ENCODE assay signal across 8 cellular contexts in genomic region chr3:51386852-51387229, GRCh38. TPM values are rescaled to one million over a fixed set of nuclear protein-coding genes. Genes with fewer than 3 reads are reported as not detected.
A peak's percentile ranks its signal among the peaks of the same experiment; 100 is the strongest.
DNase-seq lines count a peak whose midpoint lies in the region; ATAC-seq and TF ChIP-seq lines count a peak whose summit lies in the region.

No MANE protein-coding gene starts in this region.

- H3K27ac Mint-ChIP-seq in mesothelial cell of epicardium, result peak overlapping the region; percentile 98

- H3K4me3 Mint-ChIP-seq in mesothelial cell of epicardium, result peak overlapping the region; percentile 97

- ATAC-seq in HG02884 (IDR thresholded peaks at IDR 0.05; ENCODE audit: unreplicated experiment), result no peak

- H3K4me3 ChIP-seq in AG04450 (ENCODE audit: low read depth, low read length) (peak overlapping the region; percentile 84), HUES64 (ENCODE audit: low read length) (peak overlapping the region; percentile 90), cardiac fibroblast (replicated peaks in 1 of 2; ENCODE audit: low read depth in 2 of 2, low read length in 2 of 2) (peak overlapping the region; percentile 74 to 98), ovary (no peak overlapping the region)

- DNase-seq in AG04450 (ENCODE audit: low read depth, low spot score), result no peak
- no peak for DNase-seq in cardiac fibroblast (ENCODE audit: low read depth in 2 of 2)
- DNase-seq in mesothelial cell of epicardium (ENCODE audit: low spot score in 2 of 2, unreplicated experiment in 2 of 2), result no peak
- no peak for DNase-seq in NCI-H2171 treated with DMSO at 0.1 percent for 48 hours (lab: John Stamatoyannopoulos, UW)
- DNase-seq in stimulated activated naive CD4-positive, alpha-beta T cell (lab: John Stamatoyannopoulos, UW), result no peak
- DNase-seq in ovary, result no peak

- TF ChIP-seq CTCF in AG04450 (IDR thresholded peaks at IDR 0.05; ENCODE audit: low read depth, low read length) (no peak), cardiac fibroblast (IDR thresholded peaks at IDR 0.05; ENCODE audit: low read depth, low read length) (no peak), mesothelial cell of epicardium (IDR thresholded peaks at IDR 0.05; ENCODE audit: unreplicated experiment) (no peak), ovary (IDR thresholded peaks at IDR 0.05) (no peak)

- no peaks in the 10 kb centered on the region for H3K27me3 Mint-ChIP-seq in mesothelial cell of epicardium (ENCODE audit: low read depth)

- TF ChIP-seq EP300 in ovary (IDR thresholded peaks at IDR 0.05), result no peak

- H3K9me3 Mint-ChIP-seq in mesothelial cell of epicardium, result no peaks in the 10 kb centered on the region

- H3K36me3 ChIP-seq in HUES64 (ENCODE audit: insufficient read depth, low read length) (peaks cover 45% of the 10 kb centered on the region), ovary (no peaks in the 10 kb centered on the region)

- no peak overlapping the region for H3K27ac ChIP-seq in AG04450 (ENCODE audit: low read depth, low read length)
- no peak overlapping the region for H3K27ac ChIP-seq in HUES64 (ENCODE audit: low read depth, low read length)
- H3K27ac ChIP-seq in ovary, result no peak overlapping the region

- H3K9ac ChIP-seq in HUES64 (ENCODE audit: low read depth, low read length), result no peak overlapping the region

- TF ChIP-seq POLR2A in ovary (IDR thresholded peaks at IDR 0.05), result no peak

- peaks cover 56% of the 10 kb centered on the region for H3K4me1 Mint-ChIP-seq in mesothelial cell of epicardium

- H3K4me1 ChIP-seq in HUES64 (ENCODE audit: insufficient read depth, low read length) (peaks cover 18% of the 10 kb centered on the region), ovary (ENCODE audit: insufficient read depth) (peaks cover 6% of the 10 kb centered on the region)

- H3K9me3 ChIP-seq in AG04450 (ENCODE audit: control insufficient read depth, insufficient read depth, low read length) (no peaks in the 10 kb centered on the region; the same call in 1 of the 2 replicates), HUES64 (ENCODE audit: insufficient read depth, low read depth, low read length) (no peaks in the 10 kb centered on the region), ovary (no peaks in the 10 kb centered on the region)

- no peaks in the 10 kb centered on the region for H3K27me3 ChIP-seq in AG04450 (ENCODE audit: control insufficient read depth, insufficient read depth, low read length)
- H3K27me3 ChIP-seq in HUES64 (ENCODE audit: insufficient read depth, low read length), result no peaks in the 10 kb centered on the region
- no peaks in the 10 kb centered on the region for H3K27me3 ChIP-seq in ovary

- POLR2A ChIA-PET in AG04450 (lab: Yijun Ruan, JAX), result no interaction called here

- peaks cover 2% of the 10 kb centered on the region for H3K36me3 Mint-ChIP-seq in mesothelial cell of epicardium

- intact Hi-C loops in ovary (cut with DNase I), result loop anchor here in 3 of 4 donors (5.0 to 10.0 kb wide), 4 partner anchors 288 to 775 kb away; partner anchors contain the start of genes CISH (in 2 of the 3), MAPKAPK3 (in 2 of the 3) and TEX264 (in 1 of the 3)

- WGBS in HUES64, result 96% methylated on average over 5 of the region's 5 CpGs
- 85 to 90% (median 85%) methylated on average over 5 of the region's 5 CpGs for WGBS in ovary, 3 donors

- CTCF ChIA-PET in AG04450 (lab: Charles Lee), result interaction anchor here (1.4 to 6.7 kb wide), 3 partner anchors 46 to 771 kb away, joined by 5 to 39 read pairs (median 6); no protein-coding TSS in a partner anchor

RNA-seq across cellular contexts. Expression of gene MANF, which starts 1.8 kb away (rescaled TPM):
- polyA plus RNA-seq in AG04450 (2011; rRNA removed), result 58.8 and 79.5 TPM in 2 replicates
- polyA minus RNA-seq in AG04450 (2011; rRNA and poly(A)+ RNA removed), result 15.5 and 16.5 TPM in 2 replicates
- 125 TPM for polyA plus RNA-seq in HUES64 (2013, experiment 1 of 2)
- 134 TPM for polyA plus RNA-seq in HUES64 (2013, experiment 2 of 2)
- 99.7 to 112 TPM (median 100 TPM) in 3 replicates for total RNA-seq in mesothelial cell of epicardium
- 10 to 100 TPM; 18.4 to 75.5 (median 43.4) TPM for total RNA-seq in ovary
- 100 to 1,000 TPM in 1 of 2 donors, 10 to 100 TPM in 1; 35.0 to 105 TPM for polyA plus RNA-seq in ovary

RNA-seq across cellular contexts. Expression of gene RBM15B, which starts 4.2 kb away (rescaled TPM):
- polyA plus RNA-seq in AG04450 (2011; rRNA removed) (12.5 and 17.0 TPM in 2 replicates), ovary (10 to 100 TPM; 16.1 to 19.6 TPM)
- 21.9 and 25.8 TPM in 2 replicates for polyA minus RNA-seq in AG04450 (2011; rRNA and poly(A)+ RNA removed)
- 34.8 TPM for polyA plus RNA-seq in HUES64 (2013, experiment 1 of 2)
- 36.2 TPM for polyA plus RNA-seq in HUES64 (2013, experiment 2 of 2)
- total RNA-seq in mesothelial cell of epicardium (68.3 to 68.8 TPM (median 68.7 TPM) in 3 replicates), ovary (10 to 100 TPM; 21.3 to 40.2 (median 30.0) TPM)
